In genomic region chr3:100150583-100150982, GRCh38 we compare ENCODE assay signal across 1 cellular context.
TF ChIP-seq lines count a peak whose summit lies in the region.

No MANE protein-coding gene starts in this region.

TF ChIP-seq in H1, 55 proteins besides CTCF, POLR2A, EP300 and RAD21:
- TF ChIP-seq SRF (IDR thresholded peaks at IDR 0.05; ENCODE audit: low read depth, low read length) (no peak), CEBPB (IDR thresholded peaks at IDR 0.05; ENCODE audit: low read depth, low read length) (peak; percentile 61; the same call in 1 of the 2 replicates), CTBP2 (IDR thresholded peaks at IDR 0.05; ENCODE audit: borderline replicate concordance, insufficient read depth, insufficient read length, low read length) (no peak), USF2 (IDR thresholded peaks at IDR 0.05; ENCODE audit: low read length) (no peak)
TF ChIP-seq in H1: peak in this region for 1.
